Comparison of ENCODE assay signal across 1 cellular context in the genomic region with DNA sequence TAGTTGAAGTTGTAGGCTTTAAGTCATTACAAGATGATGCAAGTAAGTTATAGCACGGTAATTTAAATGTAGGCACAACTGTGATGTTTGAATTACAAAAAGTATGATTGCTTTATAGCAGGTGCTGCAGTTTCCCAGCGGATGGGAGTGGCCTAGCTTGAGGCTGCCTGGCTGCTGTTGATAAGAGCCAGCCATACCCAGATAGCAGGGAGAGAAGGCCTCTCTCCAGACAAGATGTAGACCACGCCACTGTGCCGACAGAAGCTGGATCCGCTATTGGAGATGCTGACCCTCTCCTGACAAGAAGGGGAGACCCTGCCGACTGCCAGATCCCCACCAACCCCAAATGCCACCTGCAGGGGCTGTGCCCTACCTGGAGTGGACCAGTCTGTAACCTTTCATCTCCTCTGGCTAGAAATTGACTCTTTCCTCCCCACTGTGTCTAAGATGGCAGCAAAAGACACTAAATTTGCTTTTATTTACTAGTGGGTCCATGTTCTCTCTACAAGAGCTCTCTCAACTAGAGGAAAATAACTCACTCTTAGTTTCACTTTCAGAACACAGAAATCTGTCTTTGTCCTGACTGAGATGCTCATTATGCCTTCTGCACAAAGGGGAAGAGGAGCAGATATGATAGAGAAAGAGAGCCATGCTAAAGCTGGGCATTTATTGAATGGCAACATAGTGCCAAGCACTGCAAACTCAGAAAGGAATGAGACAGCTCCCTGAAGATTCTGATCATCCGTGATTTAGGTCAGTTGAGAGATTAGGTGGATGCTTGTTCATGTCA.
TF ChIP-seq lines count a peak whose summit lies in the region.

No MANE protein-coding gene starts in this region.

TF ChIP-seq in K562, 482 proteins besides CTCF, POLR2A, EP300 and RAD21 (continued from another document and continues in another):
- TF ChIP-seq, protein P1, sequence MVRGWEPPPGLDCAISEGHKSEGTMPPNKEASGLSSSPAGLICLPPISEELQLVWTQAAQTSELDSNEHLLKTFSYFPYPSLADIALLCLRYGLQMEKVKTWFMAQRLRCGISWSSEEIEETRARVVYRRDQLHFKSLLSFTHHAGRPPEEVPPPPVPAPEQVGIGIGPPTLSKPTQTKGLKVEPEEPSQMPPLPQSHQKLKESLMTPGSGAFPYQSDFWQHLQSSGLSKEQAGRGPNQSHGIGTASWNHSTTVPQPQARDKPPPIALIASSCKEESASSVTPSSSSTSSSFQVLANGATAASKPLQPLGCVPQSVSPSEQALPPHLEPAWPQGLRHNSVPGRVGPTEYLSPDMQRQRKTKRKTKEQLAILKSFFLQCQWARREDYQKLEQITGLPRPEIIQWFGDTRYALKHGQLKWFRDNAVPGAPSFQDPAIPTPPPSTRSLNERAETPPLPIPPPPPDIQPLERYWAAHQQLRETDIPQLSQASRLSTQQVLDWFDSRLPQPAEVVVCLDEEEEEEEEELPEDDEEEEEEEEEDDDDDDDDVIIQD (CRISPR knock-in tag; IDR thresholded peaks at IDR 0.05) = no peak
- no peak for TF ChIP-seq NR3C1 (CRISPR knock-in tag; IDR thresholded peaks at IDR 0.05)
- TF ChIP-seq, protein P2, sequence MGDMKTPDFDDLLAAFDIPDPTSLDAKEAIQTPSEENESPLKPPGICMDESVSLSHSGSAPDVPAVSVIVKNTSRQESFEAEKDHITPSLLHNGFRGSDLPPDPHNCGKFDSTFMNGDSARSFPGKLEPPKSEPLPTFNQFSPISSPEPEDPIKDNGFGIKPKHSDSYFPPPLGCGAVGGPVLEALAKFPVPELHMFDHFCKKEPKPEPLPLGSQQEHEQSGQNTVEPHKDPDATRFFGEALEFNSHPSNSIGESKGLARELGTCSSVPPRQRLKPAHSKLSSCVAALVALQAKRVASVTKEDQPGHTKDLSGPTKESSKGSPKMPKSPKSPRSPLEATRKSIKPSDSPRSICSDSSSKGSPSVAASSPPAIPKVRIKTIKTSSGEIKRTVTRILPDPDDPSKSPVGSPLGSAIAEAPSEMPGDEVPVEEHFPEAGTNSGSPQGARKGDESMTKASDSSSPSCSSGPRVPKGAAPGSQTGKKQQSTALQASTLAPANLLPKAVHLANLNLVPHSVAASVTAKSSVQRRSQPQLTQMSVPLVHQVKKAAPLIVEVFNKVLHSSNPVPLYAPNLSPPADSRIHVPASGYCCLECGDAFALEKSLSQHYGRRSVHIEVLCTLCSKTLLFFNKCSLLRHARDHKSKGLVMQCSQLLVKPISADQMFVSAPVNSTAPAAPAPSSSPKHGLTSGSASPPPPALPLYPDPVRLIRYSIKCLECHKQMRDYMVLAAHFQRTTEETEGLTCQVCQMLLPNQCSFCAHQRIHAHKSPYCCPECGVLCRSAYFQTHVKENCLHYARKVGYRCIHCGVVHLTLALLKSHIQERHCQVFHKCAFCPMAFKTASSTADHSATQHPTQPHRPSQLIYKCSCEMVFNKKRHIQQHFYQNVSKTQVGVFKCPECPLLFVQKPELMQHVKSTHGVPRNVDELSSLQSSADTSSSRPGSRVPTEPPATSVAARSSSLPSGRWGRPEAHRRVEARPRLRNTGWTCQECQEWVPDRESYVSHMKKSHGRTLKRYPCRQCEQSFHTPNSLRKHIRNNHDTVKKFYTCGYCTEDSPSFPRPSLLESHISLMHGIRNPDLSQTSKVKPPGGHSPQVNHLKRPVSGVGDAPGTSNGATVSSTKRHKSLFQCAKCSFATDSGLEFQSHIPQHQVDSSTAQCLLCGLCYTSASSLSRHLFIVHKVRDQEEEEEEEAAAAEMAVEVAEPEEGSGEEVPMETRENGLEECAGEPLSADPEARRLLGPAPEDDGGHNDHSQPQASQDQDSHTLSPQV (IDR thresholded peaks at IDR 0.05) = peak; percentile 47; the same call in 1 of the 2 replicates
- no peak for TF ChIP-seq TAF1 (IDR thresholded peaks at IDR 0.05; ENCODE audit: control insufficient read depth, extremely low read depth, insufficient read depth, low read length, severe bottlenecking)
- no peak for TF ChIP-seq GATAD2B (IDR thresholded peaks at IDR 0.05; ENCODE audit: borderline replicate concordance)
- no peak for TF ChIP-seq CEBPB (tag; IDR thresholded peaks at IDR 0.05)
- no peak for TF ChIP-seq BACH1 (tag; IDR thresholded peaks at IDR 0.05)
- TF ChIP-seq CBFB (CRISPR knock-in tag; IDR thresholded peaks at IDR 0.05) = no peak
- no peak for TF ChIP-seq FOXP1 (CRISPR knock-in tag; IDR thresholded peaks at IDR 0.05)
- TF ChIP-seq RCOR1 (IDR thresholded peaks at IDR 0.05; ENCODE audit: borderline replicate concordance in 1 of 2, low read depth in 2 of 2, low read length in 2 of 2) = peak; percentile 76 to 97; a peak in 3 of 4 replicates
- no peak for TF ChIP-seq ETS2 (tag; IDR thresholded peaks at IDR 0.05; ENCODE audit: borderline replicate concordance, poor library complexity, severe bottlenecking)
- TF ChIP-seq ZC3H8 (IDR thresholded peaks at IDR 0.05) = no peak
- no peak for TF ChIP-seq SNIP1 (IDR thresholded peaks at IDR 0.05; ENCODE audit: low read depth)
- TF ChIP-seq, protein P3, sequence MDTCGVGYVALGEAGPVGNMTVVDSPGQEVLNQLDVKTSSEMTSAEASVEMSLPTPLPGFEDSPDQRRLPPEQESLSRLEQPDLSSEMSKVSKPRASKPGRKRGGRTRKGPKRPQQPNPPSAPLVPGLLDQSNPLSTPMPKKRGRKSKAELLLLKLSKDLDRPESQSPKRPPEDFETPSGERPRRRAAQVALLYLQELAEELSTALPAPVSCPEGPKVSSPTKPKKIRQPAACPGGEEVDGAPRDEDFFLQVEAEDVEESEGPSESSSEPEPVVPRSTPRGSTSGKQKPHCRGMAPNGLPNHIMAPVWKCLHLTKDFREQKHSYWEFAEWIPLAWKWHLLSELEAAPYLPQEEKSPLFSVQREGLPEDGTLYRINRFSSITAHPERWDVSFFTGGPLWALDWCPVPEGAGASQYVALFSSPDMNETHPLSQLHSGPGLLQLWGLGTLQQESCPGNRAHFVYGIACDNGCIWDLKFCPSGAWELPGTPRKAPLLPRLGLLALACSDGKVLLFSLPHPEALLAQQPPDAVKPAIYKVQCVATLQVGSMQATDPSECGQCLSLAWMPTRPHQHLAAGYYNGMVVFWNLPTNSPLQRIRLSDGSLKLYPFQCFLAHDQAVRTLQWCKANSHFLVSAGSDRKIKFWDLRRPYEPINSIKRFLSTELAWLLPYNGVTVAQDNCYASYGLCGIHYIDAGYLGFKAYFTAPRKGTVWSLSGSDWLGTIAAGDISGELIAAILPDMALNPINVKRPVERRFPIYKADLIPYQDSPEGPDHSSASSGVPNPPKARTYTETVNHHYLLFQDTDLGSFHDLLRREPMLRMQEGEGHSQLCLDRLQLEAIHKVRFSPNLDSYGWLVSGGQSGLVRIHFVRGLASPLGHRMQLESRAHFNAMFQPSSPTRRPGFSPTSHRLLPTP (IDR thresholded peaks at IDR 0.05; ENCODE audit: borderline replicate concordance, extremely low read depth, insufficient read length) = no peak
- no peak for TF ChIP-seq POLR2B (IDR thresholded peaks at IDR 0.05; ENCODE audit: low read depth, partially characterized antibody)
- no peak for TF ChIP-seq ZNF668 (CRISPR knock-in tag; IDR thresholded peaks at IDR 0.05)
- no peak for TF ChIP-seq HDAC6 (IDR thresholded peaks at IDR 0.05; ENCODE audit: low read depth, low read length)
- TF ChIP-seq FOSL1 (tag; conservative IDR thresholded peaks at IDR 0.05) = 0 out of 2 replicates have a peak, but pooled peaks have one; percentile 20
- peak; percentile 53; the same call in 1 of the 2 replicates for TF ChIP-seq MBD2 (IDR thresholded peaks at IDR 0.05; ENCODE audit: borderline replicate concordance, low read depth)
- TF ChIP-seq, protein P4, sequence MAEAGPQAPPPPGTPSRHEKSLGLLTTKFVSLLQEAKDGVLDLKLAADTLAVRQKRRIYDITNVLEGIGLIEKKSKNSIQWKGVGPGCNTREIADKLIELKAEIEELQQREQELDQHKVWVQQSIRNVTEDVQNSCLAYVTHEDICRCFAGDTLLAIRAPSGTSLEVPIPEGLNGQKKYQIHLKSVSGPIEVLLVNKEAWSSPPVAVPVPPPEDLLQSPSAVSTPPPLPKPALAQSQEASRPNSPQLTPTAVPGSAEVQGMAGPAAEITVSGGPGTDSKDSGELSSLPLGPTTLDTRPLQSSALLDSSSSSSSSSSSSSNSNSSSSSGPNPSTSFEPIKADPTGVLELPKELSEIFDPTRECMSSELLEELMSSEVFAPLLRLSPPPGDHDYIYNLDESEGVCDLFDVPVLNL (CRISPR knock-in tag; IDR thresholded peaks at IDR 0.05; ENCODE audit: low read depth) = no peak
- peak; percentile 95 for TF ChIP-seq DPF2 (IDR thresholded peaks at IDR 0.05)
- no peak for TF ChIP-seq HOXB6 (CRISPR knock-in tag; IDR thresholded peaks at IDR 0.05; ENCODE audit: borderline replicate concordance)
- TF ChIP-seq ZNF696 (CRISPR knock-in tag; conservative IDR thresholded peaks at IDR 0.05) = no peak
- TF ChIP-seq SMARCC2 (IDR thresholded peaks at IDR 0.05; ENCODE audit: low read depth) = peak; percentile 84
- TF ChIP-seq NCOA2 (IDR thresholded peaks at IDR 0.05; ENCODE audit: partially characterized antibody in 2 of 2) = no peak
- no peak for TF ChIP-seq ZNF586 (CRISPR knock-in tag; conservative IDR thresholded peaks at IDR 0.05)
- TF ChIP-seq CBX3 (IDR thresholded peaks at IDR 0.05; ENCODE audit: borderline replicate concordance in 1 of 2, low read length in 2 of 2) = peak in 1 of 2 experiments; percentile 70; a peak in 1 of 3 replicates
- no peak for TF ChIP-seq ZNF3 (CRISPR knock-in tag; IDR thresholded peaks at IDR 0.05)
- TF ChIP-seq NRF1 (conservative IDR thresholded peaks at IDR 0.05 in 1 of 2, IDR thresholded peaks at IDR 0.05 in 1 of 2) = 0 out of 4 replicates have a peak, but pooled peaks of 1 of the 2 experiments have one; percentile 8
- TF ChIP-seq, protein P5, sequence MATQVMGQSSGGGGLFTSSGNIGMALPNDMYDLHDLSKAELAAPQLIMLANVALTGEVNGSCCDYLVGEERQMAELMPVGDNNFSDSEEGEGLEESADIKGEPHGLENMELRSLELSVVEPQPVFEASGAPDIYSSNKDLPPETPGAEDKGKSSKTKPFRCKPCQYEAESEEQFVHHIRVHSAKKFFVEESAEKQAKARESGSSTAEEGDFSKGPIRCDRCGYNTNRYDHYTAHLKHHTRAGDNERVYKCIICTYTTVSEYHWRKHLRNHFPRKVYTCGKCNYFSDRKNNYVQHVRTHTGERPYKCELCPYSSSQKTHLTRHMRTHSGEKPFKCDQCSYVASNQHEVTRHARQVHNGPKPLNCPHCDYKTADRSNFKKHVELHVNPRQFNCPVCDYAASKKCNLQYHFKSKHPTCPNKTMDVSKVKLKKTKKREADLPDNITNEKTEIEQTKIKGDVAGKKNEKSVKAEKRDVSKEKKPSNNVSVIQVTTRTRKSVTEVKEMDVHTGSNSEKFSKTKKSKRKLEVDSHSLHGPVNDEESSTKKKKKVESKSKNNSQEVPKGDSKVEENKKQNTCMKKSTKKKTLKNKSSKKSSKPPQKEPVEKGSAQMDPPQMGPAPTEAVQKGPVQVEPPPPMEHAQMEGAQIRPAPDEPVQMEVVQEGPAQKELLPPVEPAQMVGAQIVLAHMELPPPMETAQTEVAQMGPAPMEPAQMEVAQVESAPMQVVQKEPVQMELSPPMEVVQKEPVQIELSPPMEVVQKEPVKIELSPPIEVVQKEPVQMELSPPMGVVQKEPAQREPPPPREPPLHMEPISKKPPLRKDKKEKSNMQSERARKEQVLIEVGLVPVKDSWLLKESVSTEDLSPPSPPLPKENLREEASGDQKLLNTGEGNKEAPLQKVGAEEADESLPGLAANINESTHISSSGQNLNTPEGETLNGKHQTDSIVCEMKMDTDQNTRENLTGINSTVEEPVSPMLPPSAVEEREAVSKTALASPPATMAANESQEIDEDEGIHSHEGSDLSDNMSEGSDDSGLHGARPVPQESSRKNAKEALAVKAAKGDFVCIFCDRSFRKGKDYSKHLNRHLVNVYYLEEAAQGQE (CRISPR knock-in tag; IDR thresholded peaks at IDR 0.05; ENCODE audit: low read depth) = no peak
- peak; percentile 37; the same call in 1 of the 2 replicates for TF ChIP-seq L3MBTL2 (IDR thresholded peaks at IDR 0.05)
- TF ChIP-seq ZNF174 (CRISPR knock-in tag; IDR thresholded peaks at IDR 0.05) = no peak
- TF ChIP-seq ZNF143 (CRISPR knock-in tag; IDR thresholded peaks at IDR 0.05) = no peak
- TF ChIP-seq SETDB1 (IDR thresholded peaks at IDR 0.05; ENCODE audit: low read length) = no peak
- no peak for TF ChIP-seq ZSCAN29 (IDR thresholded peaks at IDR 0.05)
- no peak for TF ChIP-seq STAG1 (CRISPR knock-in tag; IDR thresholded peaks at IDR 0.05; ENCODE audit: borderline replicate concordance)
- peak; percentile 36 for TF ChIP-seq CREM (IDR thresholded peaks at IDR 0.05; ENCODE audit: low read depth)
- TF ChIP-seq CEBPG (CRISPR knock-in tag; IDR thresholded peaks at IDR 0.05) = no peak
- TF ChIP-seq CEBPG (tag; conservative IDR thresholded peaks at IDR 0.05 in 1 of 2, IDR thresholded peaks at IDR 0.05 in 1 of 2) = peak in 1 of 2 experiments; percentile 63; a peak in 1 of 4 replicates
- no peak for TF ChIP-seq FOXJ2 (tag; IDR thresholded peaks at IDR 0.05)
- TF ChIP-seq, protein P6, sequence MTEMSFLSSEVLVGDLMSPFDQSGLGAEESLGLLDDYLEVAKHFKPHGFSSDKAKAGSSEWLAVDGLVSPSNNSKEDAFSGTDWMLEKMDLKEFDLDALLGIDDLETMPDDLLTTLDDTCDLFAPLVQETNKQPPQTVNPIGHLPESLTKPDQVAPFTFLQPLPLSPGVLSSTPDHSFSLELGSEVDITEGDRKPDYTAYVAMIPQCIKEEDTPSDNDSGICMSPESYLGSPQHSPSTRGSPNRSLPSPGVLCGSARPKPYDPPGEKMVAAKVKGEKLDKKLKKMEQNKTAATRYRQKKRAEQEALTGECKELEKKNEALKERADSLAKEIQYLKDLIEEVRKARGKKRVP (CRISPR knock-in tag; IDR thresholded peaks at IDR 0.05) = no peak
- no peak for TF ChIP-seq MECOM (CRISPR knock-in tag; IDR thresholded peaks at IDR 0.05)
- TF ChIP-seq, protein P7, sequence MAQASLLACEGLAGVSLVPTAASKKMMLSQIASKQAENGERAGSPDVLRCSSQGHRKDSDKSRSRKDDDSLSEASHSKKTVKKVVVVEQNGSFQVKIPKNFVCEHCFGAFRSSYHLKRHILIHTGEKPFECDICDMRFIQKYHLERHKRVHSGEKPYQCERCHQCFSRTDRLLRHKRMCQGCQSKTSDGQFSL (CRISPR knock-in tag; IDR thresholded peaks at IDR 0.05) = no peak
- TF ChIP-seq, protein P7 (tag; IDR thresholded peaks at IDR 0.05) = 0 out of 4 replicates have a peak, but pooled peaks of 1 of the 2 experiments have one; percentile 48
- TF ChIP-seq, protein P8, sequence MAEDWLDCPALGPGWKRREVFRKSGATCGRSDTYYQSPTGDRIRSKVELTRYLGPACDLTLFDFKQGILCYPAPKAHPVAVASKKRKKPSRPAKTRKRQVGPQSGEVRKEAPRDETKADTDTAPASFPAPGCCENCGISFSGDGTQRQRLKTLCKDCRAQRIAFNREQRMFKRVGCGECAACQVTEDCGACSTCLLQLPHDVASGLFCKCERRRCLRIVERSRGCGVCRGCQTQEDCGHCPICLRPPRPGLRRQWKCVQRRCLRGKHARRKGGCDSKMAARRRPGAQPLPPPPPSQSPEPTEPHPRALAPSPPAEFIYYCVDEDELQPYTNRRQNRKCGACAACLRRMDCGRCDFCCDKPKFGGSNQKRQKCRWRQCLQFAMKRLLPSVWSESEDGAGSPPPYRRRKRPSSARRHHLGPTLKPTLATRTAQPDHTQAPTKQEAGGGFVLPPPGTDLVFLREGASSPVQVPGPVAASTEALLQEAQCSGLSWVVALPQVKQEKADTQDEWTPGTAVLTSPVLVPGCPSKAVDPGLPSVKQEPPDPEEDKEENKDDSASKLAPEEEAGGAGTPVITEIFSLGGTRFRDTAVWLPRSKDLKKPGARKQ (CRISPR knock-in tag; IDR thresholded peaks at IDR 0.05) = no peak
- TF ChIP-seq POLR3A (IDR thresholded peaks at IDR 0.05; ENCODE audit: borderline replicate concordance, extremely low read depth, insufficient read depth, insufficient read length) = no peak
- peak; percentile 57 for TF ChIP-seq CXXC5 (CRISPR knock-in tag; IDR thresholded peaks at IDR 0.05)
